In genomic region chr5:61401726-61402125, GRCh38 we compare ENCODE assay signal across 12 cellular contexts.
DNase-seq lines count a peak whose midpoint lies in the region; ATAC-seq and TF ChIP-seq lines count a peak whose summit lies in the region.
"Had no signal": no experiment of that assay in that cellular context is flagged by ENCODE, and none has a peak within 500 bp of the region (broad histone marks: within the 10 kb centered on the region; RNA-seq: fewer than 3 reads in every experiment).

No MANE protein-coding gene starts in this region.

- no peak for TF ChIP-seq CTCF in osteoblast (IDR thresholded peaks at IDR 0.05; ENCODE audit: extremely low read depth, low read depth, low read length)

- H3K79me2 ChIP-seq in osteoblast (ENCODE audit: insufficient read depth, low read length): peaks cover 95% of the 10 kb centered on the region

- H3K27ac ChIP-seq in epithelial cell of prostate (no peak overlapping the region), osteoblast (ENCODE audit: low read depth, low read length) (no peak overlapping the region)
- H3K27ac ChIP-seq: 22Rv1 had no signal

- ATAC-seq in HG03097 (IDR thresholded peaks at IDR 0.05; ENCODE audit: low FRiP score, unreplicated experiment) (no peak), HG02981 (IDR thresholded peaks at IDR 0.05; ENCODE audit: unreplicated experiment) (no peak)
- ATAC-seq: activated naive CD4-positive, alpha-beta T cell treated with anti-CD3 and anti-CD28 coated beads, Interleukin-2, amount 50 U/mL, for 72 hours; stimulated activated effector memory CD8-positive, alpha-beta T cell treated with anti-CD3 and anti-CD28 coated beads, Interleukin-12 subunit alpha, Interleukin-12 subunit beta, amount 100 ng/mL, for 72 hours had no signal

- no peaks in the 10 kb centered on the region for H3K36me3 ChIP-seq in osteoblast (ENCODE audit: insufficient read depth, low read length)

- no peaks in the 10 kb centered on the region for H3K9me3 ChIP-seq in osteoblast (ENCODE audit: low read depth, low read length)

- DNase-seq in DMS53 (lab: John Stamatoyannopoulos, UW): peak; percentile 8
- no peak for DNase-seq in DMS53 treated with DMSO at 0.1 percent for 48 hours (lab: John Stamatoyannopoulos, UW; ENCODE audit: unreplicated experiment)
- peak; percentile 47 for DNase-seq in RPMI8226
- DNase-seq in epithelial cell of prostate (ENCODE audit: low read depth, low spot score): peak; percentile 29
- peak; percentile 90 for DNase-seq in osteoblast (ENCODE audit: insufficient read length, low spot score, missing footprints)
- no peak for DNase-seq in ecto neural progenitor cell (ENCODE audit: low spot score)
- DNase-seq: activated CD4-positive, alpha-beta T cell treated with anti-CD3 and anti-CD28 coated beads for 4 hours had no signal

- H3K4me2 ChIP-seq in osteoblast (ENCODE audit: insufficient read depth, low read length): no peak overlapping the region

- no peak overlapping the region for H2AFZ ChIP-seq in osteoblast (ENCODE audit: low read length)

- H3K4me3 ChIP-seq in osteoblast (ENCODE audit: insufficient read depth, low read length): no peak overlapping the region

- H3K27me3 ChIP-seq in osteoblast (ENCODE audit: insufficient read depth, low read length): no peaks in the 10 kb centered on the region

- peaks cover 21% of the 10 kb centered on the region for H3K4me1 ChIP-seq in osteoblast (ENCODE audit: insufficient read depth, low read length)

- peaks cover 45% of the 10 kb centered on the region for H4K20me1 ChIP-seq in osteoblast (ENCODE audit: insufficient read depth, low read length)

Comparison
In these comparisons a context has a peak if more than half of its experiments do, and no peak if none do; other contexts are left out.
1. DNase-seq: peak in DMS53 (single experiment), RPMI8226 (single experiment), epithelial cell of prostate (single experiment) and osteoblast (single experiment); none in DMS53 treated with DMSO at 0.1 percent for 48 hours (single experiment) and ecto neural progenitor cell (single experiment).